In the genomic region with DNA sequence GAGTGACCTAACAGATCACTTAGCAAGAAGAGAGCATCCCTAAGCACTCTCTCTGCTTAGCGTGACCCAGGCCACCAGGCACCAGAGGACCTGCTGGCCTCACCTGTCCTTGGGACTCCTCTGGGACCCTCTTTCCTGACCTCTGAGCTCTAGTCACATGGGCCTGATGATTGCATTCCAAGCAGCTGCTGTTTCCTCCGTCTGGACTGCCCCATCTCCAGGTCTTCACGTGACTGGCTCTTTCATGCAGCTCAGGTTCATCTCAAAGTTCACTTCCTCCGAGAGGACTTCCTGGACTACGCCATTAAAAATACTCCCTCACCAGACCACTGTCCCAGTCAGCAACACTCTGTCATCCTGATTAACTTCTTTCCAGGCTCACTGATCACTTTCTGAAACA, we compare ENCODE assay signal across 17 cellular contexts. TPM values are rescaled to one million over a fixed set of nuclear protein-coding genes. Genes with fewer than 3 reads are reported as not detected.
DNase-seq lines count a peak whose midpoint lies in the region; ATAC-seq, FAIRE-seq and TF ChIP-seq lines count a peak whose summit lies in the region.
"Had no signal": no experiment of that assay in that cellular context is flagged by ENCODE, and none has a peak within 500 bp of the region (broad histone marks: within the 10 kb centered on the region; RNA-seq: fewer than 3 reads in every experiment).

No MANE protein-coding gene starts in this region.

- DNase-seq in MV-4-11 (lab: John Stamatoyannopoulos, UW) = peak; percentile 20
- no peak for DNase-seq in endothelial cell of umbilical vein (ENCODE audit: low read depth, low spot score)
- DNase-seq in nephron progenitor cell = no peak
- DNase-seq in putamen (ENCODE audit: low spot score) = no peak
- DNase-seq in NCI-H2029 (lab: John Stamatoyannopoulos, UW) = no peak
- no peak for DNase-seq in natural killer cell
- DNase-seq: 8988T; CD4-positive, CD25-positive, alpha-beta regulatory T cell; DMS53; HCEC 1CT; HFFc6 had no signal

- H2AFZ ChIP-seq in endothelial cell of umbilical vein (ENCODE audit: low read depth, low read length) = peak overlapping the region; percentile 67

- H3K27ac ChIP-seq in DOHH2 (ENCODE audit: low read depth, low read length) (no peak overlapping the region), endothelial cell of umbilical vein (ENCODE audit: insufficient read depth, low read depth, low read length) (no peak overlapping the region)
- H3K27ac ChIP-seq: BLaER1 treated with 17β-estradiol and CSF1 and Interleukin-3, amounts not matched to agents 10 nM and 100 nM had no signal

- H3K4me1 ChIP-seq in DOHH2 (ENCODE audit: control insufficient read depth, low read length) (peaks cover 7% of the 10 kb centered on the region), endothelial cell of umbilical vein (ENCODE audit: control insufficient read depth, extremely low read depth, insufficient read depth, low read length) (peaks cover 17% of the 10 kb centered on the region)

- no peaks in the 10 kb centered on the region for H3K9me3 ChIP-seq in DOHH2 (ENCODE audit: control insufficient read depth, insufficient read depth, low read length)
- H3K9me3 ChIP-seq in endothelial cell of umbilical vein (replicated peaks; ENCODE audit: control insufficient read depth, insufficient read depth, low read length) = no peaks in the 10 kb centered on the region
- H3K9me3 ChIP-seq: BLaER1 treated with 17β-estradiol and CSF1 and Interleukin-3, amounts not matched to agents 10 nM and 100 nM had no signal

- H3K36me3 ChIP-seq in DOHH2 (ENCODE audit: control insufficient read depth, low read length) = no peaks in the 10 kb centered on the region
- H3K36me3 ChIP-seq in endothelial cell of umbilical vein (ENCODE audit: control insufficient read depth in 2 of 2, extremely low read depth in 1 of 2, insufficient read depth in 2 of 2, low read length in 2 of 2) = no peaks in the 10 kb centered on the region
- H3K36me3 ChIP-seq: BLaER1 treated with 17β-estradiol and CSF1 and Interleukin-3, amounts not matched to agents 10 nM and 100 nM had no signal

- BruUV-seq in endothelial cell of umbilical vein (replicated peaks; lab: Mats Ljungman, UMichigan) = no TSS peak

- no peak overlapping the region for H3K9ac ChIP-seq in endothelial cell of umbilical vein (replicated peaks; ENCODE audit: extremely low read depth, insufficient read depth, low read length)
- H3K9ac ChIP-seq: BLaER1 treated with 17β-estradiol and CSF1 and Interleukin-3, amounts not matched to agents 10 nM and 100 nM had no signal

- peak overlapping the region; percentile 27 for H3K4me2 ChIP-seq in DOHH2 (ENCODE audit: low read length)
- H3K4me2 ChIP-seq in endothelial cell of umbilical vein (ENCODE audit: insufficient read depth, low read length) = no peak overlapping the region
- H3K4me2 ChIP-seq: BLaER1 treated with 17β-estradiol and CSF1 and Interleukin-3, amounts not matched to agents 10 nM and 100 nM had no signal

- no peaks in the 10 kb centered on the region for H3K9me2 ChIP-seq in DOHH2 (replicated peaks; ENCODE audit: control insufficient read depth, low read length)

- ATAC-seq in HG02970 (IDR thresholded peaks at IDR 0.05; ENCODE audit: low FRiP score, unreplicated experiment) (no peak), natural killer cell (no peak)

- intact Hi-C loops in endothelial cell of umbilical vein (cut with micrococcal nuclease) = no loop called here
- intact Hi-C loops in natural killer cell (cut with micrococcal nuclease) = no loop called here

- no peaks in the 10 kb centered on the region for H3K9me1 ChIP-seq in endothelial cell of umbilical vein (replicated peaks; ENCODE audit: control insufficient read depth, extremely low read depth, insufficient read depth, low read length)

- H3K79me2 ChIP-seq in DOHH2 (ENCODE audit: control insufficient read depth, low read length) (no peaks in the 10 kb centered on the region), endothelial cell of umbilical vein (ENCODE audit: control insufficient read depth, insufficient read depth, low read length) (no peaks in the 10 kb centered on the region)

- no peaks in the 10 kb centered on the region for H4K20me1 ChIP-seq in DOHH2 (ENCODE audit: control insufficient read depth, insufficient read depth, low read depth, low read length)
- H4K20me1 ChIP-seq in endothelial cell of umbilical vein (replicated peaks; ENCODE audit: control insufficient read depth, extremely low read depth, insufficient read depth, low read length) = no peaks in the 10 kb centered on the region
- H4K20me1 ChIP-seq: BLaER1 treated with 17β-estradiol and CSF1 and Interleukin-3, amounts not matched to agents 10 nM and 100 nM had no signal

- H3K4me3 ChIP-seq in DOHH2 (ENCODE audit: low read length) (no peak overlapping the region), endothelial cell of umbilical vein (replicated peaks in 1 of 3; ENCODE audit: insufficient read depth in 1 of 3, low read depth in 1 of 3, low read length in 3 of 3) (no peak overlapping the region)
- H3K4me3 ChIP-seq: BLaER1 treated with 17β-estradiol and CSF1 and Interleukin-3, amounts not matched to agents 10 nM and 100 nM had no signal

- H3K27me3 ChIP-seq in DOHH2 (ENCODE audit: control insufficient read depth, low read length) (0 out of 2 replicates have a peak, but pooled peaks cover 2% of the 10 kb centered on the region), endothelial cell of umbilical vein (ENCODE audit: control insufficient read depth in 2 of 2, insufficient read depth in 2 of 2, low read length in 2 of 2) (no peaks in the 10 kb centered on the region)
- H3K27me3 ChIP-seq: BLaER1 treated with 17β-estradiol and CSF1 and Interleukin-3, amounts not matched to agents 10 nM and 100 nM had no signal

- no peaks in the 10 kb centered on the region for H3K27me3 Mint-ChIP-seq in nephron progenitor cell (ENCODE audit: low read depth, poor library complexity)
- peaks cover 8 to 17% of the 10 kb centered on the region in 2 donors for H3K27me3 Mint-ChIP-seq in natural killer cell (ENCODE audit: low read depth in 2 of 2)

- TF ChIP-seq CTCF in DOHH2 (IDR thresholded peaks at IDR 0.05; ENCODE audit: low read depth, low read length, poor library complexity, severe bottlenecking) (no peak), endothelial cell of umbilical vein (IDR thresholded peaks at IDR 0.05; ENCODE audit: extremely low read depth in 1 of 2, insufficient read depth in 1 of 2, low read depth in 1 of 2, low read length in 2 of 2) (no peak), nephron progenitor cell (IDR thresholded peaks at IDR 0.05) (no peak), natural killer cell (IDR thresholded peaks at IDR 0.05) (no peak)

- H3K27ac Mint-ChIP-seq in nephron progenitor cell (peak overlapping the region; percentile 83), natural killer cell (no peak overlapping the region)
- H3K27ac Mint-ChIP-seq: CD4-positive, CD25-positive, alpha-beta regulatory T cell; HFFc6; IgD-negative memory B cell had no signal

- peaks cover 14% of the 10 kb centered on the region for H3K4me1 Mint-ChIP-seq in nephron progenitor cell
- H3K4me1 Mint-ChIP-seq in natural killer cell = no peaks in the 10 kb centered on the region
- H3K4me1 Mint-ChIP-seq: IgD-negative memory B cell had no signal

- H3F3A ChIP-seq in DOHH2 (ENCODE audit: control insufficient read depth, insufficient read depth) = no peaks in the 10 kb centered on the region

- no peak for TF ChIP-seq POLR2A in endothelial cell of umbilical vein (IDR thresholded peaks at IDR 0.05; ENCODE audit: low read depth, low read length)

- POLR2A ChIA-PET in endothelial cell of umbilical vein (lab: Charles Lee) = no interaction called here

- dilution Hi-C loops in endothelial cell of umbilical vein (cut with MboI; ENCODE audit: extremely low pct_ligation_motif_present, low sequenced_read_pairs) = no loop called here

- H3K4me3 Mint-ChIP-seq in nephron progenitor cell (no peak overlapping the region), natural killer cell (no peak overlapping the region)
- H3K4me3 Mint-ChIP-seq: CD4-positive, CD25-positive, alpha-beta regulatory T cell; HFFc6; IgD-negative memory B cell had no signal

- H3K36me3 Mint-ChIP-seq in nephron progenitor cell (ENCODE audit: low read depth) (no peaks in the 10 kb centered on the region), natural killer cell (no peaks in the 10 kb centered on the region)
- H3K36me3 Mint-ChIP-seq: CD4-positive, CD25-positive, alpha-beta regulatory T cell; IgD-negative memory B cell had no signal

- no peaks in the 10 kb centered on the region for H3K9me3 Mint-ChIP-seq in nephron progenitor cell
- H3K9me3 Mint-ChIP-seq in natural killer cell = no peaks in the 10 kb centered on the region
- H3K9me3 Mint-ChIP-seq: CD4-positive, CD25-positive, alpha-beta regulatory T cell; HFFc6; IgD-negative memory B cell had no signal

- FAIRE-seq in endothelial cell of umbilical vein (lab: Jason Lieb, UNC) = peak; percentile 24

- CTCF ChIA-PET in endothelial cell of umbilical vein (lab: Charles Lee) = interaction anchor here (1.6 kb wide), 1 partner anchor 44 kb away, joined by 8 read pairs; no protein-coding TSS in a partner anchor

TF ChIP-seq in endothelial cell of umbilical vein, 7 proteins besides CTCF, POLR2A, EP300 and RAD21:
- TF ChIP-seq JUN (IDR thresholded peaks at IDR 0.05; ENCODE audit: borderline replicate concordance, insufficient read depth, insufficient read length, low read depth) (no peak), GATA2 (IDR thresholded peaks at IDR 0.05; ENCODE audit: insufficient read depth, insufficient read length, low read depth, low read length) (no peak), EZH2 (IDR thresholded peaks at IDR 0.05; ENCODE audit: borderline replicate concordance, low read depth, low read length, severe bottlenecking) (no peak), POLR2AphosphoS5 (IDR thresholded peaks at IDR 0.05; ENCODE audit: insufficient read depth, low read depth, low read length) (no peak), MYC (IDR thresholded peaks at IDR 0.05; ENCODE audit: low read depth, low read length) (no peak), FOS (IDR thresholded peaks at IDR 0.05; ENCODE audit: borderline replicate concordance, insufficient read depth, low read length) (no peak)
- TF ChIP-seq, protein P1, sequence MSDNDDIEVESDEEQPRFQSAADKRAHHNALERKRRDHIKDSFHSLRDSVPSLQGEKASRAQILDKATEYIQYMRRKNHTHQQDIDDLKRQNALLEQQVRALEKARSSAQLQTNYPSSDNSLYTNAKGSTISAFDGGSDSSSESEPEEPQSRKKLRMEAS (IDR thresholded peaks at IDR 0.05; ENCODE audit: insufficient read depth, insufficient read length) = no peak

RNA-seq across cellular contexts. Expression of gene MMP20, which starts 2.9 kb away (rescaled TPM):
- not detected in 2 replicates for total RNA-seq in endothelial cell of umbilical vein
- polyA plus RNA-seq in endothelial cell of umbilical vein = not detected in 2 replicates
- polyA plus RNA-seq in endothelial cell of umbilical vein (2011; cell fraction: cytosol; rRNA removed) = not detected in 2 replicates
- not detected in 2 replicates for polyA plus RNA-seq in endothelial cell of umbilical vein (2011; cell fraction: nucleus; rRNA removed)
- not detected in 2 replicates for polyA plus RNA-seq in endothelial cell of umbilical vein (2012)
- polyA minus RNA-seq in endothelial cell of umbilical vein = not detected in 2 replicates
- polyA minus RNA-seq in endothelial cell of umbilical vein (2011; cell fraction: cytosol; rRNA and poly(A)+ RNA removed) = not detected
- not detected in 2 replicates for polyA minus RNA-seq in endothelial cell of umbilical vein (2011; cell fraction: nucleus; rRNA and poly(A)+ RNA removed)
- not detected for total RNA-seq in natural killer cell
- total RNA-seq: CD4-positive, CD25-positive, alpha-beta regulatory T cell; Daoy; H4; HFFc6 had no signal
- polyA plus RNA-seq: CD4-positive, CD25-positive, alpha-beta regulatory T cell; IgD-negative memory B cell had no signal
